In the genomic region with DNA sequence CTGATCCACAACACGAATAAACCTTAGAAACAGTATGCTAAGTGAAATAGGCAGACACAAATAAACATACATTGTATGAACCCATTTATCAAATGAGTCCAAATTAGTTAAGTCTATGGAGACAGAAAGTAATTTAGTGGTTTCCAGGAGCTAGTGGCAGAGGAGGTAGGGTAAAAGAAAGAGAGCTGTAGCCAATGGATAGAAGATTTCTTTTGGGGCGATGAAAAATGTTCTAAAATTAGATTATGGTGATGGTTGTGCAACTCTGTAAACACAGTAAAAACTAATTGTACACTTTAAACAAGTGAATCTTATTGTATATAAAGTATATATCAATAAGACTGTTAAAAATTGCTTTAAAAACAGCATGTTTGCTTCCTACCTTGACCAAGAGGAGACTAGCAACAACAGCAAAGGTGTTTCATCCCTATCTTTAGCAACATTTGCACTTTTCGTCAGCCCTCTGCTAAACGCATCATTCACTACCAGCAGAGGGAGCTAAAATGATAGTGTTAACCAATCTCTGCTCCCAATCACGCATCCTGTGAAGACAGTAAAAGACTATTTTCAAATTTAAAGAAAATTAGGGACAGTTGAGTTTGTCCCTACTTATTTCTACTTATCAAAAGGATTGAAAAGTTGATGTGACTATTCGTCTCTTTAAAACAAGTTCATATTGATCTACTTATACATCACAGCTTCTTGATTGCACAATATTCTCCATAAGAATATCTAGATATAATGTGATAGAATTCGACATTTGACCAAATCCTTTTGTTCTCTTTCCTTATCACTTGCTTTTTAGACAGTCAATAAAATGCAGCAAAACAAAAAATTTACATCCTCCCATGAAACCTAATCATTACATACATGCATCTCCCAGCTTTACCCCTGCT, we compare ENCODE assay signal across 9 cellular contexts. TPM values are rescaled to one million over a fixed set of nuclear protein-coding genes. Genes with fewer than 3 reads are reported as not detected.
DNase-seq lines count a peak whose midpoint lies in the region; ATAC-seq and TF ChIP-seq lines count a peak whose summit lies in the region.
"Had no signal": no experiment of that assay in that cellular context is flagged by ENCODE, and none has a peak within 500 bp of the region (broad histone marks: within the 10 kb centered on the region; RNA-seq: fewer than 3 reads in every experiment).

No MANE protein-coding gene starts in this region.

- POLR2A ChIA-PET in Panc1 (lab: Charles Lee), result interaction anchor here (1.0 kb wide), 1 partner anchor 332 kb away, joined by 3 read pairs; no protein-coding TSS in a partner anchor

- H3K27ac Mint-ChIP-seq in natural killer cell, result no peak overlapping the region
- no peak overlapping the region for H3K27ac Mint-ChIP-seq in natural killer cell treated with Interleukin-12 subunit alpha and Interleukin-12 subunit beta and Interleukin-15 and Interleukin-18, amount 100 ng/mL, for 72 hours

- H3K36me3 ChIP-seq in Panc1 (ENCODE audit: control insufficient read depth, insufficient read depth, low read length), result no peaks in the 10 kb centered on the region

- H3K36me3 Mint-ChIP-seq in natural killer cell, result peaks cover 6% of the 10 kb centered on the region
- peaks cover 2% of the 10 kb centered on the region for H3K36me3 Mint-ChIP-seq in natural killer cell treated with Interleukin-12 subunit alpha and Interleukin-12 subunit beta and Interleukin-15 and Interleukin-18, amount 100 ng/mL, for 72 hours

- DNase-seq in natural killer cell, result no peak
- no peak for DNase-seq in natural killer cell treated with Interleukin-12 subunit alpha and Interleukin-12 subunit beta and Interleukin-15 and Interleukin-18, amount 100 ng/mL, for 72 hours (ENCODE audit: low spot score)
- peak; percentile 74 for DNase-seq in KBM-7
- peak; percentile 45 for DNase-seq in Panc1 (ENCODE audit: low read depth, low spot score)
- DNase-seq in dedifferentiated amniotic fluid mesenchymal stem cell (ENCODE audit: extremely low spot score), result peak; percentile 80
- peak; percentile 63 to 71 for DNase-seq in lung microvascular endothelial cell (ENCODE audit: low read depth in 2 of 2)
- DNase-seq in HK-2 (ENCODE audit: unreplicated experiment), result no peak

- no TSS peak for BruUV-seq in Panc1 (replicated peaks; lab: Mats Ljungman, UMichigan)

- H3K27ac ChIP-seq in Panc1 (ENCODE audit: low read length), result no peak overlapping the region
- H3K27ac ChIP-seq: epithelial cell of prostate had no signal

- intact Hi-C loops in natural killer cell (cut with micrococcal nuclease) (loop anchor here (1.0 kb wide), 1 partner anchor 332 kb away; no protein-coding TSS in a partner anchor), Panc1 (cut with micrococcal nuclease; ENCODE audit: unreplicated experiment) (loop anchor here (5.0 kb wide), 3 partner anchors 137 to 332 kb away; no protein-coding TSS in a partner anchor)

- H3K27me3 ChIP-seq in Panc1 (ENCODE audit: control insufficient read depth, insufficient read depth, low read length), result no peaks in the 10 kb centered on the region

- no peak overlapping the region for H3K4me3 Mint-ChIP-seq in natural killer cell
- H3K4me3 Mint-ChIP-seq in natural killer cell treated with Interleukin-12 subunit alpha and Interleukin-12 subunit beta and Interleukin-15 and Interleukin-18, amount 100 ng/mL, for 72 hours, result no peak overlapping the region

- peaks cover 0 to 2% of the 10 kb centered on the region in 2 donors for H3K9me3 Mint-ChIP-seq in natural killer cell
- peaks cover 6% of the 10 kb centered on the region for H3K9me3 Mint-ChIP-seq in natural killer cell treated with Interleukin-12 subunit alpha and Interleukin-12 subunit beta and Interleukin-15 and Interleukin-18, amount 100 ng/mL, for 72 hours

- no peaks in the 10 kb centered on the region for H3K4me1 ChIP-seq in Panc1 (ENCODE audit: control insufficient read depth, insufficient read depth, low read length)

- peaks cover 0 to 8% of the 10 kb centered on the region in 2 donors for H3K27me3 Mint-ChIP-seq in natural killer cell (ENCODE audit: low read depth in 2 of 2)
- peaks cover 2 to 8% of the 10 kb centered on the region in 2 donors for H3K27me3 Mint-ChIP-seq in natural killer cell treated with Interleukin-12 subunit alpha and Interleukin-12 subunit beta and Interleukin-15 and Interleukin-18, amount 100 ng/mL, for 72 hours

- CTCF ChIA-PET in Panc1 (lab: Charles Lee), result interaction anchor here (0.7 to 1.8 kb wide), 3 partner anchors 32 to 331 kb away, joined by 3 to 7 read pairs (median 6); no protein-coding TSS in a partner anchor

- ATAC-seq in natural killer cell (peak in 2 of 3 donors; percentile 34 to 57), GM21825 (IDR thresholded peaks at IDR 0.05; ENCODE audit: unreplicated experiment) (peak; percentile 74), Panc1 (peak; percentile 91)
- no peak for ATAC-seq in natural killer cell treated with Interleukin-12 subunit alpha and Interleukin-12 subunit beta and Interleukin-15 and Interleukin-18, amount 100 ng/mL, for 72 hours

- in situ Hi-C loops in KBM-7 (cut with MboI; ENCODE audit: low pct_unique_long_range_greater_than_20kb, low sequenced_read_pairs) (loop anchor here (25.0 kb wide), 1 partner anchor 322 kb away; no protein-coding TSS in a partner anchor), Panc1 (cut with HindIII; ENCODE audit: low pct_unique_long_range_greater_than_20kb, low sequenced_read_pairs) (no loop called here)

- H3K4me3 ChIP-seq in Panc1 (ENCODE audit: low read depth in 2 of 2, low read length in 2 of 2), result no peak overlapping the region

- TF ChIP-seq CTCF in natural killer cell (IDR thresholded peaks at IDR 0.05) (peak; percentile 40), Panc1 (IDR thresholded peaks at IDR 0.05) (peak; percentile 76; the same call in 1 of the 2 replicates)

- H3K9me3 ChIP-seq in Panc1 (ENCODE audit: control insufficient read depth, insufficient read depth, low read depth, low read length), result no peaks in the 10 kb centered on the region

- H3K4me1 Mint-ChIP-seq in natural killer cell, result no peaks in the 10 kb centered on the region
- H3K4me1 Mint-ChIP-seq in natural killer cell treated with Interleukin-12 subunit alpha and Interleukin-12 subunit beta and Interleukin-15 and Interleukin-18, amount 100 ng/mL, for 72 hours (ENCODE audit: low read depth in 2 of 2), result no peaks in the 10 kb centered on the region

RNA-seq across cellular contexts. Expression of gene LGR5, which starts 24.0 kb away (rescaled TPM):
- total RNA-seq in natural killer cell (not detected), Panc1 (2021; ENCODE audit: unreplicated experiment) (1.9 TPM), lung microvascular endothelial cell (not detected in 2 replicates)
- total RNA-seq in natural killer cell treated with Interleukin-12 subunit alpha and Interleukin-12 subunit beta and Interleukin-15 and Interleukin-18, amount 100 ng/mL, for 72 hours, result not detected
- polyA plus RNA-seq in Panc1 (2012; ENCODE audit: insufficient read length), result 0.69 TPM

Comparison
In these comparisons a context has a peak if more than half of its experiments do, and no peak if none do; other contexts are left out.
1. ATAC-seq: peak in natural killer cell (2 of 3), GM21825 (single experiment) and Panc1 (single experiment); none in natural killer cell treated with Interleukin-12 subunit alpha and Interleukin-12 subunit beta and Interleukin-15 and Interleukin-18, amount 100 ng/mL, for 72 hours (0 of 2).
2. DNase-seq: peak in KBM-7 (single experiment), Panc1 (single experiment), dedifferentiated amniotic fluid mesenchymal stem cell (single experiment) and lung microvascular endothelial cell (2 of 2); none in natural killer cell (single experiment), natural killer cell treated with Interleukin-12 subunit alpha and Interleukin-12 subunit beta and Interleukin-15 and Interleukin-18, amount 100 ng/mL, for 72 hours (single experiment) and HK-2 (single experiment).